ENCODE assay signal across 15 cellular contexts in genomic region chr9:127788337-127789011, GRCh38. TPM values are rescaled to one million over a fixed set of nuclear protein-coding genes. Genes with fewer than 3 reads are reported as not detected.
DNase-seq lines count a peak whose midpoint lies in the region; ATAC-seq and TF ChIP-seq lines count a peak whose summit lies in the region.
"Had no signal": no experiment of that assay in that cellular context is flagged by ENCODE, and none has a peak within 500 bp of the region (broad histone marks: within the 10 kb centered on the region; RNA-seq: fewer than 3 reads in every experiment).

No MANE protein-coding gene starts in this region.

- H3K36me3 Mint-ChIP-seq in activated naive CD4-positive, alpha-beta T cell treated with anti-CD3 and anti-CD28 coated beads, Interleukin-2, amount 50 U/mL, for 24 hours = peaks cover 14% of the 10 kb centered on the region
- H3K36me3 Mint-ChIP-seq in osteocyte (ENCODE audit: unreplicated experiment) = peaks cover 35% of the 10 kb centered on the region
- peaks cover 59% of the 10 kb centered on the region for H3K36me3 Mint-ChIP-seq in stimulated activated naive CD8-positive, alpha-beta T cell treated with anti-CD3 and anti-CD28 coated beads, Interleukin-15, Interleukin-2, amounts not matched to agents 100 ng/mL and 50 ng/mL, for 24 hours (ENCODE audit: low read depth)

- no peak for TF ChIP-seq CTCF in osteocyte (IDR thresholded peaks at IDR 0.05)

- H3K27me3 Mint-ChIP-seq in activated naive CD4-positive, alpha-beta T cell treated with anti-CD3 and anti-CD28 coated beads, Interleukin-2, amount 50 U/mL, for 24 hours = no peaks in the 10 kb centered on the region
- no peaks in the 10 kb centered on the region for H3K27me3 Mint-ChIP-seq in osteocyte (ENCODE audit: unreplicated experiment)
- no peaks in the 10 kb centered on the region for H3K27me3 Mint-ChIP-seq in stimulated activated naive CD8-positive, alpha-beta T cell treated with anti-CD3 and anti-CD28 coated beads, Interleukin-15, Interleukin-2, amounts not matched to agents 100 ng/mL and 50 ng/mL, for 24 hours

- H3K9me3 Mint-ChIP-seq in activated naive CD4-positive, alpha-beta T cell treated with anti-CD3 and anti-CD28 coated beads, Interleukin-2, amount 50 U/mL, for 24 hours = no peaks in the 10 kb centered on the region
- no peaks in the 10 kb centered on the region for H3K9me3 Mint-ChIP-seq in osteocyte (ENCODE audit: unreplicated experiment)
- no peaks in the 10 kb centered on the region for H3K9me3 Mint-ChIP-seq in stimulated activated naive CD8-positive, alpha-beta T cell treated with anti-CD3 and anti-CD28 coated beads, Interleukin-15, Interleukin-2, amounts not matched to agents 100 ng/mL and 50 ng/mL, for 24 hours

- peak overlapping the region; percentile 49 for H3K4me3 Mint-ChIP-seq in activated naive CD4-positive, alpha-beta T cell treated with anti-CD3 and anti-CD28 coated beads, Interleukin-2, amount 50 U/mL, for 24 hours
- peak overlapping the region; percentile 29 for H3K4me3 Mint-ChIP-seq in osteocyte (ENCODE audit: unreplicated experiment)
- peak overlapping the region; percentile 51 for H3K4me3 Mint-ChIP-seq in stimulated activated naive CD8-positive, alpha-beta T cell treated with anti-CD3 and anti-CD28 coated beads, Interleukin-15, Interleukin-2, amounts not matched to agents 100 ng/mL and 50 ng/mL, for 24 hours

- peak overlapping the region; percentile 84 for H3K27ac Mint-ChIP-seq in activated naive CD4-positive, alpha-beta T cell treated with anti-CD3 and anti-CD28 coated beads, Interleukin-2, amount 50 U/mL, for 24 hours
- H3K27ac Mint-ChIP-seq in osteocyte (ENCODE audit: unreplicated experiment) = no peak overlapping the region
- peak overlapping the region; percentile 87 for H3K27ac Mint-ChIP-seq in stimulated activated naive CD8-positive, alpha-beta T cell treated with anti-CD3 and anti-CD28 coated beads, Interleukin-15, Interleukin-2, amounts not matched to agents 100 ng/mL and 50 ng/mL, for 24 hours

- H3K4me1 Mint-ChIP-seq in activated naive CD4-positive, alpha-beta T cell treated with anti-CD3 and anti-CD28 coated beads, Interleukin-2, amount 50 U/mL, for 24 hours = peaks cover 52% of the 10 kb centered on the region
- peaks cover 16% of the 10 kb centered on the region for H3K4me1 Mint-ChIP-seq in osteocyte (ENCODE audit: unreplicated experiment)
- H3K4me1 Mint-ChIP-seq in stimulated activated naive CD8-positive, alpha-beta T cell treated with anti-CD3 and anti-CD28 coated beads, Interleukin-15, Interleukin-2, amounts not matched to agents 100 ng/mL and 50 ng/mL, for 24 hours (ENCODE audit: low read depth) = peaks cover 62% of the 10 kb centered on the region

- DNase-seq in activated naive CD4-positive, alpha-beta T cell treated with Interleukin-2 at 50 U/mL for 16 hours = peak; percentile 78
- DNase-seq in activated naive CD4-positive, alpha-beta T cell (lab: John Stamatoyannopoulos, UW) = no peak
- no peak for DNase-seq in osteocyte (ENCODE audit: extremely low spot score, unreplicated experiment)
- no peak for DNase-seq in NCI-H1417 treated with DMSO at 0.1 percent for 48 hours (lab: John Stamatoyannopoulos, UW)
- DNase-seq: ACHN; heart right ventricle; NCI-H187; NK-92 treated with Interleukin-12 subunit alpha and Interleukin-12 subunit beta, amount 100 ng/mL, for 24 hours; upper lobe of right lung had no signal

- ATAC-seq in HG02759 (IDR thresholded peaks at IDR 0.05; ENCODE audit: unreplicated experiment) (no peak), HG03378 (IDR thresholded peaks at IDR 0.05; ENCODE audit: unreplicated experiment) (no peak)
- ATAC-seq: HCT116, heart right ventricle, upper lobe of right lung had no signal

RNA-seq across cellular contexts. Expression of gene CDK9, which starts 2.6 kb away (rescaled TPM):
- 78.0 and 78.5 TPM in 2 replicates for total RNA-seq in osteocyte

RNA-seq across cellular contexts. Expression of gene SH2D3C, which starts 10.0 kb away (rescaled TPM):
- 19.3 and 20.4 TPM in 2 replicates for total RNA-seq in osteocyte
- total RNA-seq: SJSA1 had no signal

RNA-seq across cellular contexts. Expression of gene FPGS, which starts 14.2 kb away (rescaled TPM):
- total RNA-seq in osteocyte = 58.7 and 65.1 TPM in 2 replicates

RNA-seq across cellular contexts. Expression of gene TOR2A, which starts 53.4 kb away (rescaled TPM):
- total RNA-seq in osteocyte = 9.3 and 11.5 TPM in 2 replicates
